In the genomic region with DNA sequence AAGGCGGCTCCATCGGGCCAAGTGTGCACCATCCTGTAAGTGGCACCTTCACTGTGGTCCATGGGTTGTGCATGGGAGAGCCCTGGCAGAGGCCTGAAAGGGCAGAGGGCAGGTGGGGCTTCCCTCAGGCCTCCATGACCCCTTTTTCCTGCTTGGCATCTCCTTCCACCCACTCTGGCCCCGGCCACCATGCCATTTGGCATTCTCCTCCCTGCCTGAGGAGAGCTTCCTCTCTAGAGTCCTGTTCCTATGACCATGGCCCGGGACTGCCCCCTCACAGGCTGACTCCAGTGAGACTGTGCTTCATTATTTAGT, we compare ENCODE assay signal across 20 cellular contexts. TPM values are rescaled to one million over a fixed set of nuclear protein-coding genes. Genes with fewer than 3 reads are reported as not detected.
DNase-seq lines count a peak whose midpoint lies in the region; ATAC-seq and TF ChIP-seq lines count a peak whose summit lies in the region.
"Had no signal": no experiment of that assay in that cellular context is flagged by ENCODE, and none has a peak within 500 bp of the region (broad histone marks: within the 10 kb centered on the region; RNA-seq: fewer than 3 reads in every experiment).

No MANE protein-coding gene starts in this region.

- H3K79me2 ChIP-seq in OCI-LY3 (ENCODE audit: low read length): no peaks in the 10 kb centered on the region

- H3K9ac ChIP-seq in OCI-LY3 (ENCODE audit: low read length): no peak overlapping the region; the same call in 1 of the 2 replicates

- H3K4me2 ChIP-seq in OCI-LY3 (ENCODE audit: low read length): peak overlapping the region; percentile 31
- H3K4me2 ChIP-seq: GM23338 had no signal

- intact Hi-C loops in sciatic nerve (cut with DNase I): no loop called here

- H3K4me3 ChIP-seq in OCI-LY3 (ENCODE audit: low read length): no peak overlapping the region
- H3K4me3 ChIP-seq: GM23338 had no signal

- peaks cover 6% of the 10 kb centered on the region for H3K4me1 Mint-ChIP-seq in activated T-cell treated with anti-CD3 and anti-CD28 coated beads, Interleukin-2, amount 50 U/mL, for 24 hours (ENCODE audit: low read depth)
- H3K4me1 Mint-ChIP-seq in neural crest cell: peaks cover 4% of the 10 kb centered on the region
- H3K4me1 Mint-ChIP-seq: CD4-positive, alpha-beta memory T cell had no signal

- no peak overlapping the region for H2AFZ ChIP-seq in OCI-LY3 (ENCODE audit: low read depth, low read length)
- H2AFZ ChIP-seq: GM23338 had no signal

- no peak overlapping the region for H3K27ac Mint-ChIP-seq in activated T-cell treated with anti-CD3 and anti-CD28 coated beads, Interleukin-2, amount 50 U/mL, for 24 hours
- H3K27ac Mint-ChIP-seq in neural crest cell (ENCODE audit: unreplicated experiment): peak overlapping the region; percentile 87
- H3K27ac Mint-ChIP-seq: GM23338 had no signal

- peaks cover 23% of the 10 kb centered on the region for H3K4me1 ChIP-seq in OCI-LY3 (ENCODE audit: low read length)

- H4K20me1 ChIP-seq in OCI-LY3 (ENCODE audit: insufficient read depth, low read length): no peaks in the 10 kb centered on the region

- H3K27me3 ChIP-seq in OCI-LY3 (ENCODE audit: low read depth, low read length): no peaks in the 10 kb centered on the region

- H3K9me3 ChIP-seq in OCI-LY3 (ENCODE audit: insufficient read depth, low read length): no peaks in the 10 kb centered on the region

- TF ChIP-seq CTCF in OCI-LY3 (IDR thresholded peaks at IDR 0.05; ENCODE audit: low read depth, low read length): no peak
- TF ChIP-seq CTCF in neural crest cell (conservative IDR thresholded peaks at IDR 0.05): no peak

- ATAC-seq in sciatic nerve: peak; percentile 11
- ATAC-seq: GM23338, HCT116 had no signal

- H3K27me3 Mint-ChIP-seq in activated T-cell treated with anti-CD3 and anti-CD28 coated beads, Interleukin-2, amount 50 U/mL, for 24 hours: peaks cover 28% of the 10 kb centered on the region
- peaks cover 13% of the 10 kb centered on the region for H3K27me3 Mint-ChIP-seq in neural crest cell (ENCODE audit: low read depth)

- H3K36me3 ChIP-seq in OCI-LY3 (replicated peaks; ENCODE audit: low read depth, low read length): no peaks in the 10 kb centered on the region

- DNase-seq in activated T-cell treated with anti-CD3 and anti-CD28 coated beads, Interleukin-2, amount 50 U/mL, for 24 hours: peak; percentile 24
- DNase-seq in activated T-cell treated with anti-CD3 and anti-CD28 coated beads for 4 hours (no peak), neural crest cell (ENCODE audit: low read depth, low spot score) (no peak), sciatic nerve (ENCODE audit: low spot score) (peak; percentile 45)
- DNase-seq in activated CD4-positive, alpha-beta T cell treated with anti-CD3 and anti-CD28 coated beads, Interleukin-2, amount 50 U/mL, for 1 hour: no peak
- DNase-seq: C1 segment of cervical spinal cord; Calu3; CD4-positive, alpha-beta memory T cell; COR-L47; DMS53; GF-D8; H9 had no signal

- H3K27ac ChIP-seq in OCI-LY3 (ENCODE audit: low read length): no peak overlapping the region

- no peaks in the 10 kb centered on the region for H3K36me3 Mint-ChIP-seq in activated T-cell treated with anti-CD3 and anti-CD28 coated beads, Interleukin-2, amount 50 U/mL, for 24 hours (ENCODE audit: low read depth)
- H3K36me3 Mint-ChIP-seq in neural crest cell (ENCODE audit: low read depth): no peaks in the 10 kb centered on the region
- H3K36me3 Mint-ChIP-seq: CD4-positive, alpha-beta memory T cell had no signal

- H3K9me3 Mint-ChIP-seq in activated T-cell treated with anti-CD3 and anti-CD28 coated beads, Interleukin-2, amount 50 U/mL, for 24 hours: no peaks in the 10 kb centered on the region
- H3K9me3 Mint-ChIP-seq in neural crest cell: no peaks in the 10 kb centered on the region
- H3K9me3 Mint-ChIP-seq: GM23338, H9 had no signal

- no peak overlapping the region for H3K4me3 Mint-ChIP-seq in activated T-cell treated with anti-CD3 and anti-CD28 coated beads, Interleukin-2, amount 50 U/mL, for 24 hours
- no peak overlapping the region for H3K4me3 Mint-ChIP-seq in neural crest cell
- H3K4me3 Mint-ChIP-seq: CD4-positive, alpha-beta memory T cell; GM23338; H9 had no signal

RNA-seq across cellular contexts. Expression of a gene that starts 4.9 kb away (rescaled TPM):
- total RNA-seq in neural crest cell: not detected in 2 replicates
- total RNA-seq in sciatic nerve: not detected
- total RNA-seq: A172; A673; Calu3; CD4-positive, alpha-beta memory T cell; Daoy; G401; H4 had no signal

RNA-seq across cellular contexts. Expression of a gene that starts 7.8 kb away (rescaled TPM):
- total RNA-seq in neural crest cell (not detected in 2 replicates), sciatic nerve (not detected)
- total RNA-seq: A172; A673; CD4-positive, alpha-beta memory T cell; Daoy; G401; H4 had no signal

Comparison
In these comparisons a context has a peak if more than half of its experiments do, and no peak if none do; other contexts are left out.
1. DNase-seq: peak in activated T-cell treated with anti-CD3 and anti-CD28 coated beads, Interleukin-2, amount 50 U/mL, for 24 hours (single experiment) and sciatic nerve (single experiment); none in activated T-cell treated with anti-CD3 and anti-CD28 coated beads for 4 hours (single experiment), neural crest cell (single experiment) and activated CD4-positive, alpha-beta T cell treated with anti-CD3 and anti-CD28 coated beads, Interleukin-2, amount 50 U/mL, for 1 hour (single experiment).